8 cellular contexts compared by ENCODE assay signal in genomic region chr1:46603858-46604549, GRCh38. TPM values are rescaled to one million over a fixed set of nuclear protein-coding genes. Genes with fewer than 3 reads are reported as not detected.
DNase-seq lines count a peak whose midpoint lies in the region; ATAC-seq and TF ChIP-seq lines count a peak whose summit lies in the region.

TSS of gene MKNK1 (minus strand) at chr1:46604268. CDS start at chr1:46583327, 20,941 bp downstream.

- peaks cover 3% of the 10 kb centered on the region for H3K36me3 Mint-ChIP-seq in IgD-negative memory B cell
- peaks cover 10% of the 10 kb centered on the region for H3K36me3 Mint-ChIP-seq in activated T-cell treated with anti-CD3 and anti-CD28 coated beads, Interleukin-2, amount 50 U/mL, for 4 hours (ENCODE audit: insufficient read depth)

- peak within 1 kb of the TSS; percentile 80 to 96 for H3K4me3 ChIP-seq in Panc1 (ENCODE audit: low read depth in 2 of 2, low read length in 2 of 2)
- peak within 1 kb of the TSS; percentile 48 for H3K4me3 ChIP-seq in mucosa of stomach (ENCODE audit: low read length)

- TSS peak; percentile 67 for BruUV-seq in Panc1 (replicated peaks; lab: Mats Ljungman, UMichigan)

- peaks cover 14 to 30% (median 16%) of the 10 kb centered on the region in 3 donors for H3K4me1 Mint-ChIP-seq in IgD-negative memory B cell
- peaks cover 61% of the 10 kb centered on the region for H3K4me1 Mint-ChIP-seq in activated T-cell treated with anti-CD3 and anti-CD28 coated beads, Interleukin-2, amount 50 U/mL, for 4 hours (ENCODE audit: low read depth)

- no peaks in the 10 kb centered on the region for H3K9me3 ChIP-seq in Panc1 (ENCODE audit: control insufficient read depth, insufficient read depth, low read depth, low read length)
- H3K9me3 ChIP-seq in mucosa of stomach (ENCODE audit: control insufficient read depth, low read length), result no peaks in the 10 kb centered on the region

- peak within 1 kb of the TSS; percentile 84 for H3K9ac ChIP-seq in mucosa of stomach (ENCODE audit: low read length)

- H3K27me3 Mint-ChIP-seq in IgD-negative memory B cell, result no peaks in the 10 kb centered on the region
- H3K27me3 Mint-ChIP-seq in activated T-cell treated with anti-CD3 and anti-CD28 coated beads, Interleukin-2, amount 50 U/mL, for 4 hours (ENCODE audit: low read depth), result no peaks in the 10 kb centered on the region

- peak; percentile 84 for DNase-seq in DMS153 treated with DMSO at 0.1 percent for 48 hours (lab: John Stamatoyannopoulos, UW; ENCODE audit: unreplicated experiment)
- DNase-seq in Panc1 (ENCODE audit: low read depth, low spot score), result peak; percentile 84
- peak; percentile 99 for DNase-seq in activated T-cell treated with anti-CD3 and anti-CD28 coated beads, Interleukin-2, amount 50 U/mL, for 4 hours
- peak; percentile 96 to 98 for DNase-seq in erythroblast (lab: John Stamatoyannopoulos, UW)
- DNase-seq in stimulated activated CD8-positive, alpha-beta memory T cell treated with anti-CD3 and anti-CD28 coated beads, Interleukin-7, amount 100 ng/mL, for 1 hour (ENCODE audit: low read depth in 2 of 2), result peak; percentile 93 to 97

- no peaks in the 10 kb centered on the region for H3K9me3 Mint-ChIP-seq in IgD-negative memory B cell
- no peaks in the 10 kb centered on the region for H3K9me3 Mint-ChIP-seq in activated T-cell treated with anti-CD3 and anti-CD28 coated beads, Interleukin-2, amount 50 U/mL, for 4 hours

- H3K27ac ChIP-seq in Panc1 (ENCODE audit: low read length), result peak within 1 kb of the TSS; percentile 89

- no peaks in the 10 kb centered on the region for H3K27me3 ChIP-seq in Panc1 (ENCODE audit: control insufficient read depth, insufficient read depth, low read length)
- H3K27me3 ChIP-seq in mucosa of stomach (ENCODE audit: control insufficient read depth, insufficient read depth, low read length), result no peaks in the 10 kb centered on the region

- peak within 1 kb of the TSS; percentile 91 to 98 (median 94) for H3K4me3 Mint-ChIP-seq in IgD-negative memory B cell
- peak within 1 kb of the TSS; percentile 91 for H3K4me3 Mint-ChIP-seq in activated T-cell treated with anti-CD3 and anti-CD28 coated beads, Interleukin-2, amount 50 U/mL, for 4 hours

- in situ Hi-C loops in Panc1 (cut with HindIII; ENCODE audit: low pct_unique_long_range_greater_than_20kb, low sequenced_read_pairs), result no loop called here

- peak; percentile 96 for ATAC-seq in GM21529 (IDR thresholded peaks at IDR 0.05; ENCODE audit: unreplicated experiment)
- ATAC-seq in Panc1, result peak; percentile 96
- peak; percentile 98 for ATAC-seq in activated T-cell treated with anti-CD3 and anti-CD28 coated beads, Interleukin-2, amount 50 U/mL, for 4 hours

- H3K27ac Mint-ChIP-seq in IgD-negative memory B cell, result peak within 1 kb of the TSS; percentile 79 to 93 (median 90)

- intact Hi-C loops in Panc1 (cut with micrococcal nuclease; ENCODE audit: unreplicated experiment), result no loop called here

- POLR2A ChIA-PET in Panc1 (lab: Charles Lee), result interaction anchor here (1.6 kb wide), 1 partner anchor 13 kb away, joined by 14 read pairs; the partner anchor contains the start of gene MOB3C

- H3K36me3 ChIP-seq in Panc1 (ENCODE audit: control insufficient read depth, insufficient read depth, low read length) (no peaks in the 10 kb centered on the region), mucosa of stomach (ENCODE audit: control insufficient read depth, insufficient read depth, low read length) (peaks cover 6% of the 10 kb centered on the region)

- TF ChIP-seq POLR2A in erythroblast (IDR thresholded peaks at IDR 0.05; ENCODE audit: low read length), result peak; percentile 89

- no peak for TF ChIP-seq CTCF in Panc1 (IDR thresholded peaks at IDR 0.05)

- H3K4me1 ChIP-seq in Panc1 (ENCODE audit: control insufficient read depth, insufficient read depth, low read length), result peaks cover 16% of the 10 kb centered on the region
- H3K4me1 ChIP-seq in mucosa of stomach (ENCODE audit: control insufficient read depth, insufficient read depth, low read length), result peaks cover 25% of the 10 kb centered on the region

- CTCF ChIA-PET in Panc1 (lab: Charles Lee), result interaction anchor here (0.5 to 0.7 kb wide), 2 partner anchors 15 to 157 kb away, joined by 3 read pairs; no protein-coding TSS in a partner anchor

RNA-seq across cellular contexts. Expression of gene MKNK1, which starts in this region (rescaled TPM):
- 20.8 TPM for polyA plus RNA-seq in IgD-negative memory B cell
- total RNA-seq in Panc1 (2021; ENCODE audit: unreplicated experiment), result 40.1 TPM
- polyA plus RNA-seq in Panc1 (2012; ENCODE audit: insufficient read length), result 31.4 TPM
- total RNA-seq in activated T-cell treated with anti-CD3 and anti-CD28 coated beads, Interleukin-2, amount 50 U/mL, for 4 hours, result 10 to 100 TPM; 21.1 to 26.1 (median 21.6) TPM

Comparison
In these comparisons a context has a peak if more than half of its experiments do, and no peak if none do; other contexts are left out.
1. Peak in every context shown above with its lines: DNase-seq, ATAC-seq, H3K4me3 ChIP-seq and H3K27ac ChIP-seq.